ENCODE assay signal across 17 cellular contexts in the genomic region with DNA sequence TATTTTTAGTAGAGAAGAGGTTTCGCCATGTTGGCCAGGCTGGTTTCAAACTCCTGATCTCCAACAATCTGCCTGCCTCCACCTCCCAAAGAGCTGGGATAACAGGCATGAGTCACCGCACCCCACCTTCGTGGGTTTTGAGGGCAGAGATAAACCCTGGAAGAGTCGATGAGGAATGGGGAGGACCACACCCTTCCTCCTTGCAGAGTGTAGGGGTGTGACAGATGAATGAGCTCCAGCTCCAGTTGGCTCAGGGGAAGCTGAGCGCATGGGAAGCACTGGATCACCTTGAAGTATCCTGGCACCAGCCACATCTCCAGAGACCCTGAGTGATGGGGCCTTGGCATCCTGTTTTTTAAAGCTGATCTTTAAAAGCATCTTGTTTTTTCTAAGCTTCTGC. TPM values are rescaled to one million over a fixed set of nuclear protein-coding genes. Genes with fewer than 3 reads are reported as not detected.
"Had no signal": no experiment of that assay in that cellular context is flagged by ENCODE, and none has a peak within 500 bp of the region (broad histone marks: within the 10 kb centered on the region; RNA-seq: fewer than 3 reads in every experiment).

No MANE protein-coding gene starts in this region.

RNA-seq across cellular contexts. Expression of gene SPDYE2B, which starts 32.4 kb away (rescaled TPM):
- total RNA-seq: natural killer cell, occipital lobe, osteocyte, pancreas, posterior vena cava, prostate gland, pulmonary artery endothelial cell, right atrium auricular region, sciatic nerve, smooth muscle cell, spleen, suprapubic skin, transverse colon, upper lobe of right lung, urinary bladder, uterus had no signal
- polyA plus RNA-seq: neural cell, pancreas, smooth muscle cell, spleen, urinary bladder had no signal
